2 cellular contexts compared by ENCODE assay signal in the genomic region with DNA sequence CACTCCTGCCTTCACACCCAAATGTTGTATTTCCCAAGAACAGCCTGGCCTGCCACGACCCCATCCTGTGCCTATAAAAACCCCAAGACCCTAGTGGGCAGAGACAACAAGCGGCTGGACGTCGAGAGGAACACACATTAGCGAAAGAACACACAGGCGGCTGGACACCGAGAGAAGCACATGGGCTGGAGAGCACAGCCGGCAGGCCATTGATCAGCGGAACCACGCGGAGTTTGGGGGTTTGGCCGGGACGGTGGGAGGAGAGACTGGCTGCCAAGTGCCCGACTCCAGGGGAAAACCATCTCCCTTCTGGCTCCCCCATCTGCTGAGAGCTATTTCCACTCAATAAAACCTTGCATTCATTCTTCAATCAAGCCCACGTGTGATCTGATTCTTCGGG.
TF ChIP-seq lines count a peak whose summit lies in the region.

No MANE protein-coding gene starts in this region.

TF ChIP-seq in GM23338, 12 proteins besides CTCF, POLR2A, EP300 and RAD21:
- TF ChIP-seq CREB1 (CRISPR knock-in tag; IDR thresholded peaks at IDR 0.05; ENCODE audit: low read depth) (no peak), ZNF331 (CRISPR knock-in tag; IDR thresholded peaks at IDR 0.05; ENCODE audit: low read depth) (no peak), JUNB (IDR thresholded peaks at IDR 0.05; ENCODE audit: unreplicated experiment) (no peak), EZH2 (IDR thresholded peaks at IDR 0.05; ENCODE audit: low read depth, unreplicated experiment) (no peak), ZNF114 (CRISPR knock-in tag; IDR thresholded peaks at IDR 0.05) (no peak), POLR2AphosphoS5 (IDR thresholded peaks at IDR 0.05; ENCODE audit: low read depth) (no peak)
- TF ChIP-seq, protein P1, sequence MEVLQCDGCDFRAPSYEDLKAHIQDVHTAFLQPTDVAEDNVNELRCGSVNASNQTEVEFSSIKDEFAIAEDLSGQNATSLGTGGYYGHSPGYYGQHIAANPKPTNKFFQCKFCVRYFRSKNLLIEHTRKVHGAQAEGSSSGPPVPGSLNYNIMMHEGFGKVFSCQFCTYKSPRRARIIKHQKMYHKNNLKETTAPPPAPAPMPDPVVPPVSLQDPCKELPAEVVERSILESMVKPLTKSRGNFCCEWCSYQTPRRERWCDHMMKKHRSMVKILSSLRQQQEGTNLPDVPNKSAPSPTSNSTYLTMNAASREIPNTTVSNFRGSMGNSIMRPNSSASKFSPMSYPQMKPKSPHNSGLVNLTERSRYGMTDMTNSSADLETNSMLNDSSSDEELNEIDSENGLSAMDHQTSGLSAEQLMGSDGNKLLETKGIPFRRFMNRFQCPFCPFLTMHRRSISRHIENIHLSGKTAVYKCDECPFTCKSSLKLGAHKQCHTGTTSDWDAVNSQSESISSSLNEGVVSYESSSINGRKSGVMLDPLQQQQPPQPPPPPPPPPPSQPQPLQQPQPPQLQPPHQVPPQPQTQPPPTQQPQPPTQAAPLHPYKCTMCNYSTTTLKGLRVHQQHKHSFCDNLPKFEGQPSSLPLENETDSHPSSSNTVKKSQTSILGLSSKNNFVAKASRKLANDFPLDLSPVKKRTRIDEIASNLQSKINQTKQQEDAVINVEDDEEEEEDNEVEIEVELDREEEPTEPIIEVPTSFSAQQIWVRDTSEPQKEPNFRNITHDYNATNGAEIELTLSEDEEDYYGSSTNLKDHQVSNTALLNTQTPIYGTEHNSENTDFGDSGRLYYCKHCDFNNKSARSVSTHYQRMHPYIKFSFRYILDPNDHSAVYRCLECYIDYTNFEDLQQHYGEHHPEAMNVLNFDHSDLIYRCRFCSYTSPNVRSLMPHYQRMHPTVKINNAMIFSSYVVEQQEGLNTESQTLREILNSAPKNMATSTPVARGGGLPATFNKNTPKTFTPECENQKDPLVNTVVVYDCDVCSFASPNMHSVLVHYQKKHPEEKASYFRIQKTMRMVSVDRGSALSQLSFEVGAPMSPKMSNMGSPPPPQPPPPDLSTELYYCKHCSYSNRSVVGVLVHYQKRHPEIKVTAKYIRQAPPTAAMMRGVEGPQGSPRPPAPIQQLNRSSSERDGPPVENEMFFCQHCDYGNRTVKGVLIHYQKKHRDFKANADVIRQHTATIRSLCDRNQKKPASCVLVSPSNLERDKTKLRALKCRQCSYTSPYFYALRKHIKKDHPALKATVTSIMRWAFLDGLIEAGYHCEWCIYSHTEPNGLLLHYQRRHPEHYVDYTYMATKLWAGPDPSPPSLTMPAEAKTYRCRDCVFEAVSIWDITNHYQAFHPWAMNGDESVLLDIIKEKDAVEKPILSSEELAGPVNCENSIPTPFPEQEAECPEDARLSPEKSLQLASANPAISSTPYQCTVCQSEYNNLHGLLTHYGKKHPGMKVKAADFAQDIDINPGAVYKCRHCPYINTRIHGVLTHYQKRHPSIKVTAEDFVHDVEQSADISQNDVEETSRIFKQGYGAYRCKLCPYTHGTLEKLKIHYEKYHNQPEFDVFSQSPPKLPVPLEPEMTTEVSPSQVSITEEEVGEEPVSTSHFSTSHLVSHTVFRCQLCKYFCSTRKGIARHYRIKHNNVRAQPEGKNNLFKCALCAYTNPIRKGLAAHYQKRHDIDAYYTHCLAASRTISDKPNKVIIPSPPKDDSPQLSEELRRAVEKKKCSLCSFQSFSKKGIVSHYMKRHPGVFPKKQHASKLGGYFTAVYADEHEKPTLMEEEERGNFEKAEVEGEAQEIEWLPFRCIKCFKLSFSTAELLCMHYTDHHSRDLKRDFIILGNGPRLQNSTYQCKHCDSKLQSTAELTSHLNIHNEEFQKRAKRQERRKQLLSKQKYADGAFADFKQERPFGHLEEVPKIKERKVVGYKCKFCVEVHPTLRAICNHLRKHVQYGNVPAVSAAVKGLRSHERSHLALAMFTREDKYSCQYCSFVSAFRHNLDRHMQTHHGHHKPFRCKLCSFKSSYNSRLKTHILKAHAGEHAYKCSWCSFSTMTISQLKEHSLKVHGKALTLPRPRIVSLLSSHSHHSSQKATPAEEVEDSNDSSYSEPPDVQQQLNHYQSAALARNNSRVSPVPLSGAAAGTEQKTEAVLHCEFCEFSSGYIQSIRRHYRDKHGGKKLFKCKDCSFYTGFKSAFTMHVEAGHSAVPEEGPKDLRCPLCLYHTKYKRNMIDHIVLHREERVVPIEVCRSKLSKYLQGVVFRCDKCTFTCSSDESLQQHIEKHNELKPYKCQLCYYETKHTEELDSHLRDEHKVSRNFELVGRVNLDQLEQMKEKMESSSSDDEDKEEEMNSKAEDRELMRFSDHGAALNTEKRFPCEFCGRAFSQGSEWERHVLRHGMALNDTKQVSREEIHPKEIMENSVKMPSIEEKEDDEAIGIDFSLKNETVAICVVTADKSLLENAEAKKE (CRISPR knock-in tag; IDR thresholded peaks at IDR 0.05): no peak

TF ChIP-seq in K562, 482 proteins besides CTCF, POLR2A, EP300 and RAD21:
- TF ChIP-seq, protein P2, sequence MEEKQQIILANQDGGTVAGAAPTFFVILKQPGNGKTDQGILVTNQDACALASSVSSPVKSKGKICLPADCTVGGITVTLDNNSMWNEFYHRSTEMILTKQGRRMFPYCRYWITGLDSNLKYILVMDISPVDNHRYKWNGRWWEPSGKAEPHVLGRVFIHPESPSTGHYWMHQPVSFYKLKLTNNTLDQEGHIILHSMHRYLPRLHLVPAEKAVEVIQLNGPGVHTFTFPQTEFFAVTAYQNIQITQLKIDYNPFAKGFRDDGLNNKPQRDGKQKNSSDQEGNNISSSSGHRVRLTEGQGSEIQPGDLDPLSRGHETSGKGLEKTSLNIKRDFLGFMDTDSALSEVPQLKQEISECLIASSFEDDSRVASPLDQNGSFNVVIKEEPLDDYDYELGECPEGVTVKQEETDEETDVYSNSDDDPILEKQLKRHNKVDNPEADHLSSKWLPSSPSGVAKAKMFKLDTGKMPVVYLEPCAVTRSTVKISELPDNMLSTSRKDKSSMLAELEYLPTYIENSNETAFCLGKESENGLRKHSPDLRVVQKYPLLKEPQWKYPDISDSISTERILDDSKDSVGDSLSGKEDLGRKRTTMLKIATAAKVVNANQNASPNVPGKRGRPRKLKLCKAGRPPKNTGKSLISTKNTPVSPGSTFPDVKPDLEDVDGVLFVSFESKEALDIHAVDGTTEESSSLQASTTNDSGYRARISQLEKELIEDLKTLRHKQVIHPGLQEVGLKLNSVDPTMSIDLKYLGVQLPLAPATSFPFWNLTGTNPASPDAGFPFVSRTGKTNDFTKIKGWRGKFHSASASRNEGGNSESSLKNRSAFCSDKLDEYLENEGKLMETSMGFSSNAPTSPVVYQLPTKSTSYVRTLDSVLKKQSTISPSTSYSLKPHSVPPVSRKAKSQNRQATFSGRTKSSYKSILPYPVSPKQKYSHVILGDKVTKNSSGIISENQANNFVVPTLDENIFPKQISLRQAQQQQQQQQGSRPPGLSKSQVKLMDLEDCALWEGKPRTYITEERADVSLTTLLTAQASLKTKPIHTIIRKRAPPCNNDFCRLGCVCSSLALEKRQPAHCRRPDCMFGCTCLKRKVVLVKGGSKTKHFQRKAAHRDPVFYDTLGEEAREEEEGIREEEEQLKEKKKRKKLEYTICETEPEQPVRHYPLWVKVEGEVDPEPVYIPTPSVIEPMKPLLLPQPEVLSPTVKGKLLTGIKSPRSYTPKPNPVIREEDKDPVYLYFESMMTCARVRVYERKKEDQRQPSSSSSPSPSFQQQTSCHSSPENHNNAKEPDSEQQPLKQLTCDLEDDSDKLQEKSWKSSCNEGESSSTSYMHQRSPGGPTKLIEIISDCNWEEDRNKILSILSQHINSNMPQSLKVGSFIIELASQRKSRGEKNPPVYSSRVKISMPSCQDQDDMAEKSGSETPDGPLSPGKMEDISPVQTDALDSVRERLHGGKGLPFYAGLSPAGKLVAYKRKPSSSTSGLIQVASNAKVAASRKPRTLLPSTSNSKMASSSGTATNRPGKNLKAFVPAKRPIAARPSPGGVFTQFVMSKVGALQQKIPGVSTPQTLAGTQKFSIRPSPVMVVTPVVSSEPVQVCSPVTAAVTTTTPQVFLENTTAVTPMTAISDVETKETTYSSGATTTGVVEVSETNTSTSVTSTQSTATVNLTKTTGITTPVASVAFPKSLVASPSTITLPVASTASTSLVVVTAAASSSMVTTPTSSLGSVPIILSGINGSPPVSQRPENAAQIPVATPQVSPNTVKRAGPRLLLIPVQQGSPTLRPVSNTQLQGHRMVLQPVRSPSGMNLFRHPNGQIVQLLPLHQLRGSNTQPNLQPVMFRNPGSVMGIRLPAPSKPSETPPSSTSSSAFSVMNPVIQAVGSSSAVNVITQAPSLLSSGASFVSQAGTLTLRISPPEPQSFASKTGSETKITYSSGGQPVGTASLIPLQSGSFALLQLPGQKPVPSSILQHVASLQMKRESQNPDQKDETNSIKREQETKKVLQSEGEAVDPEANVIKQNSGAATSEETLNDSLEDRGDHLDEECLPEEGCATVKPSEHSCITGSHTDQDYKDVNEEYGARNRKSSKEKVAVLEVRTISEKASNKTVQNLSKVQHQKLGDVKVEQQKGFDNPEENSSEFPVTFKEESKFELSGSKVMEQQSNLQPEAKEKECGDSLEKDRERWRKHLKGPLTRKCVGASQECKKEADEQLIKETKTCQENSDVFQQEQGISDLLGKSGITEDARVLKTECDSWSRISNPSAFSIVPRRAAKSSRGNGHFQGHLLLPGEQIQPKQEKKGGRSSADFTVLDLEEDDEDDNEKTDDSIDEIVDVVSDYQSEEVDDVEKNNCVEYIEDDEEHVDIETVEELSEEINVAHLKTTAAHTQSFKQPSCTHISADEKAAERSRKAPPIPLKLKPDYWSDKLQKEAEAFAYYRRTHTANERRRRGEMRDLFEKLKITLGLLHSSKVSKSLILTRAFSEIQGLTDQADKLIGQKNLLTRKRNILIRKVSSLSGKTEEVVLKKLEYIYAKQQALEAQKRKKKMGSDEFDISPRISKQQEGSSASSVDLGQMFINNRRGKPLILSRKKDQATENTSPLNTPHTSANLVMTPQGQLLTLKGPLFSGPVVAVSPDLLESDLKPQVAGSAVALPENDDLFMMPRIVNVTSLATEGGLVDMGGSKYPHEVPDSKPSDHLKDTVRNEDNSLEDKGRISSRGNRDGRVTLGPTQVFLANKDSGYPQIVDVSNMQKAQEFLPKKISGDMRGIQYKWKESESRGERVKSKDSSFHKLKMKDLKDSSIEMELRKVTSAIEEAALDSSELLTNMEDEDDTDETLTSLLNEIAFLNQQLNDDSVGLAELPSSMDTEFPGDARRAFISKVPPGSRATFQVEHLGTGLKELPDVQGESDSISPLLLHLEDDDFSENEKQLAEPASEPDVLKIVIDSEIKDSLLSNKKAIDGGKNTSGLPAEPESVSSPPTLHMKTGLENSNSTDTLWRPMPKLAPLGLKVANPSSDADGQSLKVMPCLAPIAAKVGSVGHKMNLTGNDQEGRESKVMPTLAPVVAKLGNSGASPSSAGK (IDR thresholded peaks at IDR 0.05): 0 out of 2 replicates have a peak, but pooled peaks have one; percentile 25
- TF ChIP-seq, protein P3, sequence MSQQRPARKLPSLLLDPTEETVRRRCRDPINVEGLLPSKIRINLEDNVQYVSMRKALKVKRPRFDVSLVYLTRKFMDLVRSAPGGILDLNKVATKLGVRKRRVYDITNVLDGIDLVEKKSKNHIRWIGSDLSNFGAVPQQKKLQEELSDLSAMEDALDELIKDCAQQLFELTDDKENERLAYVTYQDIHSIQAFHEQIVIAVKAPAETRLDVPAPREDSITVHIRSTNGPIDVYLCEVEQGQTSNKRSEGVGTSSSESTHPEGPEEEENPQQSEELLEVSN (IDR thresholded peaks at IDR 0.05; ENCODE audit: borderline replicate concordance in 1 of 2, extremely low read depth in 1 of 2, insufficient read depth in 1 of 2, insufficient read length in 1 of 2, low read depth in 1 of 2, low read length in 1 of 2, poor library complexity in 1 of 2, severe bottlenecking in 1 of 2): peak in 1 of 2 experiments; percentile 40
- TF ChIP-seq, protein P4, sequence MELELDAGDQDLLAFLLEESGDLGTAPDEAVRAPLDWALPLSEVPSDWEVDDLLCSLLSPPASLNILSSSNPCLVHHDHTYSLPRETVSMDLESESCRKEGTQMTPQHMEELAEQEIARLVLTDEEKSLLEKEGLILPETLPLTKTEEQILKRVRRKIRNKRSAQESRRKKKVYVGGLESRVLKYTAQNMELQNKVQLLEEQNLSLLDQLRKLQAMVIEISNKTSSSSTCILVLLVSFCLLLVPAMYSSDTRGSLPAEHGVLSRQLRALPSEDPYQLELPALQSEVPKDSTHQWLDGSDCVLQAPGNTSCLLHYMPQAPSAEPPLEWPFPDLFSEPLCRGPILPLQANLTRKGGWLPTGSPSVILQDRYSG (tag; conservative IDR thresholded peaks at IDR 0.05; ENCODE audit: low read depth): no peak
- TF ChIP-seq, protein P5, sequence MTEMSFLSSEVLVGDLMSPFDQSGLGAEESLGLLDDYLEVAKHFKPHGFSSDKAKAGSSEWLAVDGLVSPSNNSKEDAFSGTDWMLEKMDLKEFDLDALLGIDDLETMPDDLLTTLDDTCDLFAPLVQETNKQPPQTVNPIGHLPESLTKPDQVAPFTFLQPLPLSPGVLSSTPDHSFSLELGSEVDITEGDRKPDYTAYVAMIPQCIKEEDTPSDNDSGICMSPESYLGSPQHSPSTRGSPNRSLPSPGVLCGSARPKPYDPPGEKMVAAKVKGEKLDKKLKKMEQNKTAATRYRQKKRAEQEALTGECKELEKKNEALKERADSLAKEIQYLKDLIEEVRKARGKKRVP (CRISPR knock-in tag; IDR thresholded peaks at IDR 0.05): no peak
- TF ChIP-seq ZC3H8 (IDR thresholded peaks at IDR 0.05) (no peak), L3MBTL2 (IDR thresholded peaks at IDR 0.05) (peak; percentile 36; the same call in 1 of the 2 replicates)
